In the genomic region with DNA sequence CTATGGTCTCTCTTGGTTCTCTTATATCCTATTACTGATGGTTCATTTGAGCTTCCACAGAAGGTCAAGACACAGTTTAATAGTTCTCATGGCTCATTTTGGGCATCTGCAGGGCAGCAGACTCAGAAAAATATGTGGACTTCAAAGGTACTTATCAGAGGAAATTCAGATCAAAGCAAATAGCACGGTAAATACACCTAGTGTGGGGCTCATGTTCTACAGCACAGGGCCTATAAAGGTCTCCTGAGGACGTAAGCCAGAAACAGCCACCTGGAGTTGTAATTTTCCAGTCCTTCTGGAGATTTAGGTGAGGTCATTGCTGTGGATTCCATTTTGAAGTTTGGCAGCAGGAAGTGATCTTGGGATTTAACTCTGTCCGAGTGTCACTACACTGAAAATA, we compare ENCODE assay signal across 1 cellular context.
TF ChIP-seq lines count a peak whose summit lies in the region.

No MANE protein-coding gene starts in this region.

TF ChIP-seq in HepG2, 621 proteins besides CTCF, POLR2A, EP300 and RAD21 (continued from another document and continues in another):
- TF ChIP-seq, protein P1, sequence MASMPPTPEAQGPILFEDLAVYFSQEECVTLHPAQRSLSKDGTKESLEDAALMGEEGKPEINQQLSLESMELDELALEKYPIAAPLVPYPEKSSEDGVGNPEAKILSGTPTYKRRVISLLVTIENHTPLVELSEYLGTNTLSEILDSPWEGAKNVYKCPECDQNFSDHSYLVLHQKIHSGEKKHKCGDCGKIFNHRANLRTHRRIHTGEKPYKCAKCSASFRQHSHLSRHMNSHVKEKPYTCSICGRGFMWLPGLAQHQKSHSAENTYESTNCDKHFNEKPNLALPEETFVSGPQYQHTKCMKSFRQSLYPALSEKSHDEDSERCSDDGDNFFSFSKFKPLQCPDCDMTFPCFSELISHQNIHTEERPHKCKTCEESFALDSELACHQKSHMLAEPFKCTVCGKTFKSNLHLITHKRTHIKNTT (CRISPR knock-in tag; IDR thresholded peaks at IDR 0.05) = no peak
- no peak for TF ChIP-seq DR1 (CRISPR knock-in tag; IDR thresholded peaks at IDR 0.05)
- 0 out of 2 replicates have a peak, but pooled peaks have one; percentile 48 for TF ChIP-seq ZMAT3 (CRISPR knock-in tag; conservative IDR thresholded peaks at IDR 0.05)
- TF ChIP-seq PPARG (CRISPR knock-in tag; conservative IDR thresholded peaks at IDR 0.05) = peak; percentile 83; the same call in 1 of the 2 replicates
- peak; percentile 78; the same call in 1 of the 2 replicates for TF ChIP-seq ZNF792 (CRISPR knock-in tag; IDR thresholded peaks at IDR 0.05)
- TF ChIP-seq, protein P2, sequence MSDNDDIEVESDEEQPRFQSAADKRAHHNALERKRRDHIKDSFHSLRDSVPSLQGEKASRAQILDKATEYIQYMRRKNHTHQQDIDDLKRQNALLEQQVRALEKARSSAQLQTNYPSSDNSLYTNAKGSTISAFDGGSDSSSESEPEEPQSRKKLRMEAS (IDR thresholded peaks at IDR 0.05) = peak; percentile 47; the same call in 1 of the 2 replicates
- TF ChIP-seq, protein P3, sequence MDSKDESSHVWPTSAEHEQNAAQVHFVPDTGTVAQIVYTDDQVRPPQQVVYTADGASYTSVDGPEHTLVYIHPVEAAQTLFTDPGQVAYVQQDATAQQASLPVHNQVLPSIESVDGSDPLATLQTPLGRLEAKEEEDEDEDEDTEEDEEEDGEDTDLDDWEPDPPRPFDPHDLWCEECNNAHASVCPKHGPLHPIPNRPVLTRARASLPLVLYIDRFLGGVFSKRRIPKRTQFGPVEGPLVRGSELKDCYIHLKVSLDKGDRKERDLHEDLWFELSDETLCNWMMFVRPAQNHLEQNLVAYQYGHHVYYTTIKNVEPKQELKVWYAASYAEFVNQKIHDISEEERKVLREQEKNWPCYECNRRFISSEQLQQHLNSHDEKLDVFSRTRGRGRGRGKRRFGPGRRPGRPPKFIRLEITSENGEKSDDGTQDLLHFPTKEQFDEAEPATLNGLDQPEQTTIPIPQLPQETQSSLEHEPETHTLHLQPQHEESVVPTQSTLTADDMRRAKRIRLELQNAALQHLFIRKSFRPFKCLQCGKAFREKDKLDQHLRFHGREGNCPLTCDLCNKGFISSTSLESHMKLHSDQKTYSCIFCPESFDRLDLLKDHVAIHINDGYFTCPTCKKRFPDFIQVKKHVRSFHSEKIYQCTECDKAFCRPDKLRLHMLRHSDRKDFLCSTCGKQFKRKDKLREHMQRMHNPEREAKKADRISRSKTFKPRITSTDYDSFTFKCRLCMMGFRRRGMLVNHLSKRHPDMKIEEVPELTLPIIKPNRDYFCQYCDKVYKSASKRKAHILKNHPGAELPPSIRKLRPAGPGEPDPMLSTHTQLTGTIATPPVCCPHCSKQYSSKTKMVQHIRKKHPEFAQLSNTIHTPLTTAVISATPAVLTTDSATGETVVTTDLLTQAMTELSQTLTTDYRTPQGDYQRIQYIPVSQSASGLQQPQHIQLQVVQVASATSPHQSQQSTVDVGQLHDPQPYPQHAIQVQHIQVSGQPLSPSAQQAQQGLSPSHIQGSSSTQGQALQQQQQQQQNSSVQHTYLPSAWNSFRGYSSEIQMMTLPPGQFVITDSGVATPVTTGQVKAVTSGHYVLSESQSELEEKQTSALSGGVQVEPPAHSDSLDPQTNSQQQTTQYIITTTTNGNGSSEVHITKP (CRISPR knock-in tag; IDR thresholded peaks at IDR 0.05; ENCODE audit: low read depth) = no peak
- peak; percentile 63; the same call in 1 of the 2 replicates for TF ChIP-seq TBX2 (CRISPR knock-in tag; IDR thresholded peaks at IDR 0.05; ENCODE audit: borderline replicate concordance)
- no peak for TF ChIP-seq NKX3-1 (CRISPR knock-in tag; IDR thresholded peaks at IDR 0.05)
- TF ChIP-seq, protein P4, sequence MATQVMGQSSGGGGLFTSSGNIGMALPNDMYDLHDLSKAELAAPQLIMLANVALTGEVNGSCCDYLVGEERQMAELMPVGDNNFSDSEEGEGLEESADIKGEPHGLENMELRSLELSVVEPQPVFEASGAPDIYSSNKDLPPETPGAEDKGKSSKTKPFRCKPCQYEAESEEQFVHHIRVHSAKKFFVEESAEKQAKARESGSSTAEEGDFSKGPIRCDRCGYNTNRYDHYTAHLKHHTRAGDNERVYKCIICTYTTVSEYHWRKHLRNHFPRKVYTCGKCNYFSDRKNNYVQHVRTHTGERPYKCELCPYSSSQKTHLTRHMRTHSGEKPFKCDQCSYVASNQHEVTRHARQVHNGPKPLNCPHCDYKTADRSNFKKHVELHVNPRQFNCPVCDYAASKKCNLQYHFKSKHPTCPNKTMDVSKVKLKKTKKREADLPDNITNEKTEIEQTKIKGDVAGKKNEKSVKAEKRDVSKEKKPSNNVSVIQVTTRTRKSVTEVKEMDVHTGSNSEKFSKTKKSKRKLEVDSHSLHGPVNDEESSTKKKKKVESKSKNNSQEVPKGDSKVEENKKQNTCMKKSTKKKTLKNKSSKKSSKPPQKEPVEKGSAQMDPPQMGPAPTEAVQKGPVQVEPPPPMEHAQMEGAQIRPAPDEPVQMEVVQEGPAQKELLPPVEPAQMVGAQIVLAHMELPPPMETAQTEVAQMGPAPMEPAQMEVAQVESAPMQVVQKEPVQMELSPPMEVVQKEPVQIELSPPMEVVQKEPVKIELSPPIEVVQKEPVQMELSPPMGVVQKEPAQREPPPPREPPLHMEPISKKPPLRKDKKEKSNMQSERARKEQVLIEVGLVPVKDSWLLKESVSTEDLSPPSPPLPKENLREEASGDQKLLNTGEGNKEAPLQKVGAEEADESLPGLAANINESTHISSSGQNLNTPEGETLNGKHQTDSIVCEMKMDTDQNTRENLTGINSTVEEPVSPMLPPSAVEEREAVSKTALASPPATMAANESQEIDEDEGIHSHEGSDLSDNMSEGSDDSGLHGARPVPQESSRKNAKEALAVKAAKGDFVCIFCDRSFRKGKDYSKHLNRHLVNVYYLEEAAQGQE (IDR thresholded peaks at IDR 0.05; ENCODE audit: borderline replicate concordance in 1 of 2, low read depth in 1 of 2, low read length in 2 of 2) = 0 out of 4 replicates have a peak, but pooled peaks of 1 of the 2 experiments have one; percentile 41
- TF ChIP-seq, protein P5, sequence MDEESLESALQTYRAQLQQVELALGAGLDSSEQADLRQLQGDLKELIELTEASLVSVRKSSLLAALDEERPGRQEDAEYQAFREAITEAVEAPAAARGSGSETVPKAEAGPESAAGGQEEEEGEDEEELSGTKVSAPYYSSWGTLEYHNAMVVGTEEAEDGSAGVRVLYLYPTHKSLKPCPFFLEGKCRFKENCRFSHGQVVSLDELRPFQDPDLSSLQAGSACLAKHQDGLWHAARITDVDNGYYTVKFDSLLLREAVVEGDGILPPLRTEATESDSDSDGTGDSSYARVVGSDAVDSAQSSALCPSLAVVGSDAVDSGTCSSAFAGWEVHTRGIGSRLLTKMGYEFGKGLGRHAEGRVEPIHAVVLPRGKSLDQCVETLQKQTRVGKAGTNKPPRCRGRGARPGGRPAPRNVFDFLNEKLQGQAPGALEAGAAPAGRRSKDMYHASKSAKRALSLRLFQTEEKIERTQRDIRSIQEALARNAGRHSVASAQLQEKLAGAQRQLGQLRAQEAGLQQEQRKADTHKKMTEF (CRISPR knock-in tag; IDR thresholded peaks at IDR 0.05) = peak; percentile 87
- no peak for TF ChIP-seq ZNF367 (CRISPR knock-in tag; IDR thresholded peaks at IDR 0.05; ENCODE audit: borderline replicate concordance)
- TF ChIP-seq FOXO1 (CRISPR knock-in tag; IDR thresholded peaks at IDR 0.05) = peak; percentile 82
- no peak for TF ChIP-seq ZNF737 (CRISPR knock-in tag; IDR thresholded peaks at IDR 0.05; ENCODE audit: borderline replicate concordance)
- TF ChIP-seq, protein P6, sequence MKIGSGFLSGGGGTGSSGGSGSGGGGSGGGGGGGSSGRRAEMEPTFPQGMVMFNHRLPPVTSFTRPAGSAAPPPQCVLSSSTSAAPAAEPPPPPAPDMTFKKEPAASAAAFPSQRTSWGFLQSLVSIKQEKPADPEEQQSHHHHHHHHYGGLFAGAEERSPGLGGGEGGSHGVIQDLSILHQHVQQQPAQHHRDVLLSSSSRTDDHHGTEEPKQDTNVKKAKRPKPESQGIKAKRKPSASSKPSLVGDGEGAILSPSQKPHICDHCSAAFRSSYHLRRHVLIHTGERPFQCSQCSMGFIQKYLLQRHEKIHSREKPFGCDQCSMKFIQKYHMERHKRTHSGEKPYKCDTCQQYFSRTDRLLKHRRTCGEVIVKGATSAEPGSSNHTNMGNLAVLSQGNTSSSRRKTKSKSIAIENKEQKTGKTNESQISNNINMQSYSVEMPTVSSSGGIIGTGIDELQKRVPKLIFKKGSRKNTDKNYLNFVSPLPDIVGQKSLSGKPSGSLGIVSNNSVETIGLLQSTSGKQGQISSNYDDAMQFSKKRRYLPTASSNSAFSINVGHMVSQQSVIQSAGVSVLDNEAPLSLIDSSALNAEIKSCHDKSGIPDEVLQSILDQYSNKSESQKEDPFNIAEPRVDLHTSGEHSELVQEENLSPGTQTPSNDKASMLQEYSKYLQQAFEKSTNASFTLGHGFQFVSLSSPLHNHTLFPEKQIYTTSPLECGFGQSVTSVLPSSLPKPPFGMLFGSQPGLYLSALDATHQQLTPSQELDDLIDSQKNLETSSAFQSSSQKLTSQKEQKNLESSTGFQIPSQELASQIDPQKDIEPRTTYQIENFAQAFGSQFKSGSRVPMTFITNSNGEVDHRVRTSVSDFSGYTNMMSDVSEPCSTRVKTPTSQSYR (CRISPR knock-in tag; IDR thresholded peaks at IDR 0.05; ENCODE audit: borderline replicate concordance) = peak; percentile 40; the same call in 1 of the 2 replicates
- TF ChIP-seq, protein P7, sequence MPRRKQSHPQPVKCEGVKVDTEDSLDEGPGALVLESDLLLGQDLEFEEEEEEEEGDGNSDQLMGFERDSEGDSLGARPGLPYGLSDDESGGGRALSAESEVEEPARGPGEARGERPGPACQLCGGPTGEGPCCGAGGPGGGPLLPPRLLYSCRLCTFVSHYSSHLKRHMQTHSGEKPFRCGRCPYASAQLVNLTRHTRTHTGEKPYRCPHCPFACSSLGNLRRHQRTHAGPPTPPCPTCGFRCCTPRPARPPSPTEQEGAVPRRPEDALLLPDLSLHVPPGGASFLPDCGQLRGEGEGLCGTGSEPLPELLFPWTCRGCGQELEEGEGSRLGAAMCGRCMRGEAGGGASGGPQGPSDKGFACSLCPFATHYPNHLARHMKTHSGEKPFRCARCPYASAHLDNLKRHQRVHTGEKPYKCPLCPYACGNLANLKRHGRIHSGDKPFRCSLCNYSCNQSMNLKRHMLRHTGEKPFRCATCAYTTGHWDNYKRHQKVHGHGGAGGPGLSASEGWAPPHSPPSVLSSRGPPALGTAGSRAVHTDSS (CRISPR knock-in tag; conservative IDR thresholded peaks at IDR 0.05) = no peak
- TF ChIP-seq, protein P8, sequence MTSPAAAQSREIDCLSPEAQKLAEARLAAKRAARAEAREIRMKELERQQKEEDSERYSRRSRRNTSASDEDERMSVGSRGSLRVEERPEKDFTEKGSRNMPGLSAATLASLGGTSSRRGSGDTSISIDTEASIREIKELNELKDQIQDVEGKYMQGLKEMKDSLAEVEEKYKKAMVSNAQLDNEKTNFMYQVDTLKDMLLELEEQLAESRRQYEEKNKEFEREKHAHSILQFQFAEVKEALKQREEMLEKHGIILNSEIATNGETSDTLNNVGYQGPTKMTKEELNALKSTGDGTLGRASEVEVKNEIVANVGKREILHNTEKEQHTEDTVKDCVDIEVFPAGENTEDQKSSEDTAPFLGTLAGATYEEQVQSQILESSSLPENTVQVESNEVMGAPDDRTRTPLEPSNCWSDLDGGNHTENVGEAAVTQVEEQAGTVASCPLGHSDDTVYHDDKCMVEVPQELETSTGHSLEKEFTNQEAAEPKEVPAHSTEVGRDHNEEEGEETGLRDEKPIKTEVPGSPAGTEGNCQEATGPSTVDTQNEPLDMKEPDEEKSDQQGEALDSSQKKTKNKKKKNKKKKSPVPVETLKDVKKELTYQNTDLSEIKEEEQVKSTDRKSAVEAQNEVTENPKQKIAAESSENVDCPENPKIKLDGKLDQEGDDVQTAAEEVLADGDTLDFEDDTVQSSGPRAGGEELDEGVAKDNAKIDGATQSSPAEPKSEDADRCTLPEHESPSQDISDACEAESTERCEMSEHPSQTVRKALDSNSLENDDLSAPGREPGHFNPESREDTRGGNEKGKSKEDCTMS (CRISPR knock-in tag; conservative IDR thresholded peaks at IDR 0.05) = no peak
- TF ChIP-seq ZZZ3 (CRISPR knock-in tag; IDR thresholded peaks at IDR 0.05; ENCODE audit: borderline replicate concordance) = no peak
- TF ChIP-seq MIER3 (CRISPR knock-in tag; IDR thresholded peaks at IDR 0.05; ENCODE audit: borderline replicate concordance) = peak; percentile 54; the same call in 1 of the 2 replicates
- TF ChIP-seq, protein P9, sequence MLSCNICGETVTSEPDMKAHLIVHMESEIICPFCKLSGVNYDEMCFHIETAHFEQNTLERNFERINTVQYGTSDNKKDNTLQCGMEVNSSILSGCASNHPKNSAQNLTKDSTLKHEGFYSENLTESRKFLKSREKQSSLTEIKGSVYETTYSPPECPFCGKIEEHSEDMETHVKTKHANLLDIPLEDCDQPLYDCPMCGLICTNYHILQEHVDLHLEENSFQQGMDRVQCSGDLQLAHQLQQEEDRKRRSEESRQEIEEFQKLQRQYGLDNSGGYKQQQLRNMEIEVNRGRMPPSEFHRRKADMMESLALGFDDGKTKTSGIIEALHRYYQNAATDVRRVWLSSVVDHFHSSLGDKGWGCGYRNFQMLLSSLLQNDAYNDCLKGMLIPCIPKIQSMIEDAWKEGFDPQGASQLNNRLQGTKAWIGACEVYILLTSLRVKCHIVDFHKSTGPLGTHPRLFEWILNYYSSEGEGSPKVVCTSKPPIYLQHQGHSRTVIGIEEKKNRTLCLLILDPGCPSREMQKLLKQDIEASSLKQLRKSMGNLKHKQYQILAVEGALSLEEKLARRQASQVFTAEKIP (CRISPR knock-in tag; IDR thresholded peaks at IDR 0.05; ENCODE audit: borderline replicate concordance) = no peak
- TF ChIP-seq MBNL3 (CRISPR knock-in tag; conservative IDR thresholded peaks at IDR 0.05) = no peak
- TF ChIP-seq ATAD3A (CRISPR knock-in tag; IDR thresholded peaks at IDR 0.05) = no peak
- TF ChIP-seq ZNF850 (CRISPR knock-in tag; conservative IDR thresholded peaks at IDR 0.05) = no peak
- TF ChIP-seq ZFAT (CRISPR knock-in tag; conservative IDR thresholded peaks at IDR 0.05) = no peak
- no peak for TF ChIP-seq CBX2 (IDR thresholded peaks at IDR 0.05; ENCODE audit: low read depth, low read length)
- no peak for TF ChIP-seq CBX2 (CRISPR knock-in tag; IDR thresholded peaks at IDR 0.05; ENCODE audit: low read depth)
- TF ChIP-seq ZBTB1 (CRISPR knock-in tag; IDR thresholded peaks at IDR 0.05; ENCODE audit: borderline replicate concordance) = no peak
- no peak for TF ChIP-seq FOXC1 (CRISPR knock-in tag; IDR thresholded peaks at IDR 0.05; ENCODE audit: borderline replicate concordance)
- TF ChIP-seq MED1 (CRISPR knock-in tag; IDR thresholded peaks at IDR 0.05) = peak; percentile 97
- TF ChIP-seq ZNF879 (CRISPR knock-in tag; IDR thresholded peaks at IDR 0.05) = no peak
- TF ChIP-seq, protein P10, sequence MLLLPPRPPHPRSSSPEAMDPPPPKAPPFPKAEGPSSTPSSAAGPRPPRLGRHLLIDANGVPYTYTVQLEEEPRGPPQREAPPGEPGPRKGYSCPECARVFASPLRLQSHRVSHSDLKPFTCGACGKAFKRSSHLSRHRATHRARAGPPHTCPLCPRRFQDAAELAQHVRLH (CRISPR knock-in tag; IDR thresholded peaks at IDR 0.05; ENCODE audit: borderline replicate concordance, low read depth) = no peak
- TF ChIP-seq TRIM24 (CRISPR knock-in tag; IDR thresholded peaks at IDR 0.05) = no peak
- no peak for TF ChIP-seq NONO (IDR thresholded peaks at IDR 0.05)
- TF ChIP-seq NONO (CRISPR knock-in tag; conservative IDR thresholded peaks at IDR 0.05) = no peak
- peak; percentile 68 for TF ChIP-seq SAP130 (CRISPR knock-in tag; IDR thresholded peaks at IDR 0.05; ENCODE audit: low read depth)
- TF ChIP-seq HDAC2 (CRISPR knock-in tag; IDR thresholded peaks at IDR 0.05) = peak; percentile 93
- peak; percentile 53; the same call in 1 of the 2 replicates for TF ChIP-seq KDM3A (CRISPR knock-in tag; IDR thresholded peaks at IDR 0.05; ENCODE audit: low read depth)
- TF ChIP-seq NCOA2 (CRISPR knock-in tag; IDR thresholded peaks at IDR 0.05) = peak; percentile 99
- TF ChIP-seq HNF4A (CRISPR knock-in tag; IDR thresholded peaks at IDR 0.05) = peak; percentile 72
- no peak for TF ChIP-seq SKI (IDR thresholded peaks at IDR 0.05; ENCODE audit: partially characterized antibody)
- peak; percentile 88; the same call in 1 of the 2 replicates for TF ChIP-seq NFIC (IDR thresholded peaks at IDR 0.05; ENCODE audit: low read length)
